Comparison of ENCODE assay signal across 12 cellular contexts in genomic region chr10:119575506-119575905, GRCh38. TPM values are rescaled to one million over a fixed set of nuclear protein-coding genes. Genes with fewer than 3 reads are reported as not detected.
DNase-seq lines count a peak whose midpoint lies in the region; ATAC-seq and TF ChIP-seq lines count a peak whose summit lies in the region.
"Had no signal": no experiment of that assay in that cellular context is flagged by ENCODE, and none has a peak within 500 bp of the region (broad histone marks: within the 10 kb centered on the region; RNA-seq: fewer than 3 reads in every experiment).

No MANE protein-coding gene starts in this region.

- H3K9me2 ChIP-seq in hepatocyte (replicated peaks; ENCODE audit: insufficient read depth) = no peaks in the 10 kb centered on the region

- peaks cover 4% of the 10 kb centered on the region for H4K20me1 ChIP-seq in hepatocyte (ENCODE audit: insufficient read depth, poor library complexity, severe bottlenecking)

- WGBS in aorta, 2 donors = 35 to 36% methylated on average over 5 of the region's 5 CpGs
- WGBS in hepatocyte (ENCODE audit: low lambda C conversion rate, missing lambda C conversion rate) = 94% methylated on average over 5 of the region's 5 CpGs

- peaks cover 10% of the 10 kb centered on the region for H3K4me1 Mint-ChIP-seq in T-helper 17 cell
- no peaks in the 10 kb centered on the region for H3K4me1 Mint-ChIP-seq in stimulated activated memory B cell treated with anti-CD40 and anti-IgM and Interleukin-4, amounts not matched to agents 10 μg/mL and 1 μg/mL and 100 μg/mL, for 72 hours
- H3K4me1 Mint-ChIP-seq: CD14-positive monocyte had no signal

- H3K36me3 ChIP-seq in right atrium auricular region = peaks cover 64% of the 10 kb centered on the region
- peaks cover 0 to 4% of the 10 kb centered on the region in 2 donors for H3K36me3 ChIP-seq in aorta (ENCODE audit: control insufficient read depth in 1 of 2, insufficient read depth in 2 of 2, low read length in 1 of 2)
- no peaks in the 10 kb centered on the region for H3K36me3 ChIP-seq in hepatocyte (replicated peaks; ENCODE audit: insufficient read depth, low read depth)

- H3K4me3 ChIP-seq in right atrium auricular region (no peak overlapping the region), aorta (ENCODE audit: low read length in 2 of 2) (no peak overlapping the region), hepatocyte (no peak overlapping the region)

- H3K4me1 ChIP-seq in right atrium auricular region (peaks cover 0 to 4% of the 10 kb centered on the region in 2 donors), aorta (ENCODE audit: control insufficient read depth in 1 of 2, insufficient read depth in 2 of 2, low read length in 2 of 2) (no peaks in the 10 kb centered on the region), hepatocyte (ENCODE audit: insufficient read depth) (no peaks in the 10 kb centered on the region)

- H3K27me3 Mint-ChIP-seq in T-helper 17 cell = no peaks in the 10 kb centered on the region
- no peaks in the 10 kb centered on the region for H3K27me3 Mint-ChIP-seq in stimulated activated memory B cell treated with anti-CD40 and anti-IgM and Interleukin-4, amounts not matched to agents 10 μg/mL and 1 μg/mL and 100 μg/mL, for 72 hours

- no peak overlapping the region for H3K4me3 Mint-ChIP-seq in T-helper 17 cell
- H3K4me3 Mint-ChIP-seq in stimulated activated memory B cell treated with anti-CD40 and anti-IgM and Interleukin-4, amounts not matched to agents 10 μg/mL and 1 μg/mL and 100 μg/mL, for 72 hours = no peak overlapping the region
- H3K4me3 Mint-ChIP-seq: CD14-positive monocyte had no signal

- H3K4me2 ChIP-seq in hepatocyte = no peak overlapping the region

- DNase-seq in Right ventricle myocardium superior (no peak), right atrium auricular region (ENCODE audit: low spot score) (no peak), T-helper 17 cell (no peak), aorta (no peak), KG1 (lab: John Stamatoyannopoulos, UW) (no peak), hepatocyte (ENCODE audit: low spot score) (no peak)
- DNase-seq in effector CD4-positive, alpha-beta T cell = peak; percentile 7
- DNase-seq: amniotic stem cell, Karpas-422 had no signal

- ATAC-seq in Right ventricle myocardium superior (ENCODE audit: poor library complexity) = peak; percentile 34
- peak; percentile 88 for ATAC-seq in T-helper 17 cell
- ATAC-seq in stimulated activated memory B cell treated with anti-CD40 and anti-IgM and Interleukin-4, amounts not matched to agents 10 μg/mL and 1 μg/mL and 100 μg/mL, for 72 hours = no peak
- no peak for ATAC-seq in aorta (ENCODE audit: low FRiP score)
- ATAC-seq: left lobe of liver had no signal

- TF ChIP-seq CTCF in right atrium auricular region (IDR thresholded peaks at IDR 0.05) = no peak
- no peak for TF ChIP-seq CTCF in hepatocyte (IDR thresholded peaks at IDR 0.05; ENCODE audit: poor library complexity)

- peaks cover 6% of the 10 kb centered on the region for H3K36me3 Mint-ChIP-seq in T-helper 17 cell (ENCODE audit: low read depth)
- H3K36me3 Mint-ChIP-seq in stimulated activated memory B cell treated with anti-CD40 and anti-IgM and Interleukin-4, amounts not matched to agents 10 μg/mL and 1 μg/mL and 100 μg/mL, for 72 hours = peaks cover 30% of the 10 kb centered on the region

- H3K9me3 ChIP-seq in right atrium auricular region (no peaks in the 10 kb centered on the region), T-helper 17 cell (ENCODE audit: control insufficient read depth, low read length, poor library complexity, severe bottlenecking) (no peaks in the 10 kb centered on the region), aorta (ENCODE audit: control insufficient read depth, low read length) (no peaks in the 10 kb centered on the region), hepatocyte (ENCODE audit: low read depth) (no peaks in the 10 kb centered on the region)

- H3K79me2 ChIP-seq in hepatocyte = peaks cover under 1% of the 10 kb centered on the region

- intact Hi-C loops in Right ventricle myocardium superior (cut with DNase I) = no loop called here
- intact Hi-C loops in aorta (cut with DNase I) = no loop called here

- H3K27me3 ChIP-seq in right atrium auricular region = no peaks in the 10 kb centered on the region
- no peaks in the 10 kb centered on the region for H3K27me3 ChIP-seq in aorta (ENCODE audit: control insufficient read depth in 1 of 2, insufficient read depth in 2 of 2, low read length in 1 of 2)
- H3K27me3 ChIP-seq in hepatocyte = no peaks in the 10 kb centered on the region

- H3K27ac ChIP-seq in right atrium auricular region (no peak overlapping the region), aorta (ENCODE audit: low read depth in 1 of 2, low read length in 2 of 2) (no peak overlapping the region), hepatocyte (no peak overlapping the region)

- H3K9me3 Mint-ChIP-seq in stimulated activated memory B cell treated with anti-CD40 and anti-IgM and Interleukin-4, amounts not matched to agents 10 μg/mL and 1 μg/mL and 100 μg/mL, for 72 hours = no peaks in the 10 kb centered on the region

- peak overlapping the region; percentile 87 for H3K27ac Mint-ChIP-seq in T-helper 17 cell
- peak overlapping the region; percentile 35 for H3K27ac Mint-ChIP-seq in stimulated activated memory B cell treated with anti-CD40 and anti-IgM and Interleukin-4, amounts not matched to agents 10 μg/mL and 1 μg/mL and 100 μg/mL, for 72 hours

- no peak overlapping the region for H2AFZ ChIP-seq in hepatocyte

RNA-seq across cellular contexts. Expression of gene TIAL1, which starts 21.3 kb away (rescaled TPM):
- total RNA-seq in Right ventricle myocardium superior = 75.1 TPM
- total RNA-seq in right atrium auricular region = 10 to 100 TPM; 32.5 to 39.2 TPM
- 100 to 1,000 TPM; 169 to 172 TPM for total RNA-seq in T-helper 17 cell
- 100 to 1,000 TPM in 1 of 2 donors, 10 to 100 TPM in 1; 91.4 to 123 TPM for total RNA-seq in aorta
- 10 to 100 TPM; 29.2 to 74.6 TPM for polyA plus RNA-seq in aorta
- 74.4 and 81.3 TPM in 2 replicates for total RNA-seq in hepatocyte
- polyA plus RNA-seq in hepatocyte = 36.4 and 42.2 TPM in 2 replicates

RNA-seq across cellular contexts. Expression of gene RGS10, which starts 33.0 kb away (rescaled TPM):
- total RNA-seq in Right ventricle myocardium superior (4.8 TPM), right atrium auricular region (10 to 100 TPM in 1 of 2 donors, 1 to 10 TPM in 1; 7.8 to 10.8 TPM), T-helper 17 cell (100 to 1,000 TPM in 1 of 2 donors, 10 to 100 TPM in 1; 64.7 to 135 TPM), aorta (10 to 100 TPM; 14.4 to 28.9 TPM), hepatocyte (2.2 and 5.4 TPM in 2 replicates)
- polyA plus RNA-seq in aorta (10 to 100 TPM; 50.0 to 76.1 TPM), hepatocyte (8.4 and 14.4 TPM in 2 replicates)

Comparison
In these comparisons a context has a peak if more than half of its experiments do, and no peak if none do; other contexts are left out.
1. ATAC-seq: peak in Right ventricle myocardium superior (single experiment) and T-helper 17 cell (single experiment); none in stimulated activated memory B cell treated with anti-CD40 and anti-IgM and Interleukin-4, amounts not matched to agents 10 μg/mL and 1 μg/mL and 100 μg/mL, for 72 hours (single experiment) and aorta (single experiment).